ENCODE assay signal across 8 cellular contexts in the genomic region with DNA sequence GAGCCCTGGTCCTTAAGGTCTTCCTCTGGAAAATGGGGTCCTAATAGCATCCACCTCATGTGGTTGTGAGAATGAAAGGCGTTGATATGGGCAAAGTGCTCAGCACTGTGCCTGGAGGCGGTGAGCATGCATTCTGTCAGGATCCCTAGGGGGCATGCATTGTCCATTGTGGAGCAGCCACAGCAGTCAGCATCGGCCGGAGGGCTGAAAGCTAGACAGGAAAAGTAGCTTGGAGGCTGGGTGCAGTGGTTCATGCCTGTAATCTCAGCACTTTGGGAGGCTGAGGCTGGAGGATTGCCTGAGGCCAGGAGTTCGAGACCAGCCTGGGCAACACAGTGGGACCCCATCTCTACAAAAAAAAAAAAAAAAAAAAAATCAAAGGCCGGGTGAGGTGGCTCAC.
DNase-seq lines count a peak whose midpoint lies in the region; ATAC-seq and TF ChIP-seq lines count a peak whose summit lies in the region.

No MANE protein-coding gene starts in this region.

- H3K27me3 Mint-ChIP-seq in memory B cell = no peaks in the 10 kb centered on the region

- H3K4me3 Mint-ChIP-seq in memory B cell = no peak overlapping the region

- H3K27ac Mint-ChIP-seq in memory B cell = peak overlapping the region; percentile 45

- H3K9me3 Mint-ChIP-seq in memory B cell = no peaks in the 10 kb centered on the region

- peak; percentile 56 for DNase-seq in DMS 273 (lab: John Stamatoyannopoulos, UW; ENCODE audit: unreplicated experiment)
- DNase-seq in DMS 273 treated with DMSO at 0.1 percent for 48 hours (lab: John Stamatoyannopoulos, UW) = no peak
- no peak for DNase-seq in LNCaP clone FGC (ENCODE audit: low read depth)
- peak; percentile 34 for DNase-seq in astrocyte of the spinal cord (ENCODE audit: low read depth, low spot score)
- DNase-seq in memory B cell (ENCODE audit: low spot score in 2 of 2) = no peak
- DNase-seq in SW480 (ENCODE audit: low spot score) = no peak
- no peak for DNase-seq in activated CD8-positive, alpha-beta memory T cell treated with anti-CD3 and anti-CD28 coated beads for 24 hours
- DNase-seq in T1000 (lab: John Stamatoyannopoulos, UW) = no peak

- ATAC-seq in memory B cell (ENCODE audit: low read depth) = no peak

- TF ChIP-seq CTCF in LNCaP clone FGC (IDR thresholded peaks at IDR 0.05; ENCODE audit: control insufficient read depth, extremely low read depth, insufficient read depth) (0 out of 2 replicates have a peak, but pooled peaks have one; percentile 19), astrocyte of the spinal cord (IDR thresholded peaks at IDR 0.05; ENCODE audit: low read depth, low read length) (peak; percentile 54)

- H3K4me1 Mint-ChIP-seq in memory B cell = peaks cover 34% of the 10 kb centered on the region

- in situ Hi-C loops in astrocyte of the spinal cord (cut with HindIII; ENCODE audit: low sequenced_read_pairs) = no loop called here

- H3K36me3 Mint-ChIP-seq in memory B cell = no peaks in the 10 kb centered on the region

- H3K4me3 ChIP-seq in LNCaP clone FGC (ENCODE audit: low read depth, low read length) (no peak overlapping the region), astrocyte of the spinal cord (ENCODE audit: low read depth, low read length) (no peak overlapping the region)

Comparison
In these comparisons a context has a peak if more than half of its experiments do, and no peak if none do; other contexts are left out.
1. DNase-seq: peak in DMS 273 (single experiment) and astrocyte of the spinal cord (single experiment); none in DMS 273 treated with DMSO at 0.1 percent for 48 hours (single experiment), LNCaP clone FGC (single experiment), memory B cell (0 of 2), SW480 (single experiment), activated CD8-positive, alpha-beta memory T cell treated with anti-CD3 and anti-CD28 coated beads for 24 hours (single experiment) and T1000 (single experiment).